In the genomic region with DNA sequence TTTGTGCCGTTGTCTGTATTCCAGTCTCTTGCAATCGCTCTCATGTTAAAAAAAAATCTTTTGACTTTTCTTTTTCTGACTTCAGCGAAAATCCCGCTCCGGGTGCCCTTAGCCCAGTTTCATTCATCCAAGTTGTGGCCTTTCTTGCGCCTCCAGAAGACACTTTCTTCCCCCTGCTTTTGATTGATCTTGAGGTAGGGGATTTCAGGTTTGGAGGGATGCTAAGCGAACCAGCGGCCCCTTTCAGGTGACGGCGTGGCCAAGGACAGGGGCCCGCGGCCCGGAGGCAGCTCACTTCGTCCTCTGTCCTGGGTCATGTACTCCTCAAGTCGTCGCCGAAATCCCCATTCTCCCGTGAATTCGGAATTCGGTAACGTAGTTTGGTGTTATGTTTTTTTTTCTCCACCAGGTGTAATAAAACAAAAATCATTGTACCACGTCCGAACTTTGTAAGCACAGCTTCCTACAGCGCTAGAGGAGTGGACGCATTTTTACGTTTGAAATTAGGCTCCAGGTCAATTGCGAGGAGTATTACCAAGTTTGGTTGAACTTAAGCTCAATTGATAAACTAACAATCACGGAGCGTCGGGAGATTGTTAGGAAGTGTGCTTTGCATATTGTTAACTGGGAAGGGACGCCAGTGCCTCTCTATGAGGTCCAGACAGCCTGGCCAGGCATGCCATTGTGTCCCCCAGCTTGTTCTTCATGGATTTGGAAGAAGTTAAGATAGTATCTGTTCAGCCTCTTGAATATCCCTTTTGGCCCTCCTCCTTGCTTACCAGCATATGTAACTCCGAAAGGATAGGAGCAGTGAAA, we compare ENCODE assay signal across 8 cellular contexts. TPM values are rescaled to one million over a fixed set of nuclear protein-coding genes. Genes with fewer than 3 reads are reported as not detected.
DNase-seq lines count a peak whose midpoint lies in the region; ATAC-seq and TF ChIP-seq lines count a peak whose summit lies in the region.

No MANE protein-coding gene starts in this region.

- peaks cover 8% of the 10 kb centered on the region for H3K27me3 Mint-ChIP-seq in GM23338 (ENCODE audit: insufficient read depth, low read depth, poor library complexity)

- H3K27me3 ChIP-seq in GM23338 (ENCODE audit: insufficient read depth) (peaks cover 15% of the 10 kb centered on the region; the same call in 1 of the 2 replicates), left ventricle myocardium inferior (ENCODE audit: low read depth) (no peaks in the 10 kb centered on the region)

- peaks cover 41% of the 10 kb centered on the region for H4K20me1 ChIP-seq in GM23338 (replicated peaks; ENCODE audit: insufficient read depth)

- no peak for TF ChIP-seq CTCF in 22Rv1 (IDR thresholded peaks at IDR 0.05)
- TF ChIP-seq CTCF in GM23338 (conservative IDR thresholded peaks at IDR 0.05; ENCODE audit: low read depth in 2 of 2) = peak in 1 of 2 experiments; percentile 24; a peak in 1 of 4 replicates
- no peak for TF ChIP-seq CTCF in left ventricle myocardium inferior (IDR thresholded peaks at IDR 0.05; ENCODE audit: borderline replicate concordance)

- H3K27ac Mint-ChIP-seq in GM23338 = peak overlapping the region; percentile 90

- H3K4me3 ChIP-seq in GM23338 = peak overlapping the region; percentile 88
- peak overlapping the region; percentile 86 for H3K4me3 ChIP-seq in left ventricle myocardium inferior
- H3K4me3 ChIP-seq in skeletal muscle cell (ENCODE audit: low read depth, low read length) = peak overlapping the region; percentile 72

- ATAC-seq in GM23338 = peak; percentile 18
- no peak for ATAC-seq in GM18861 (IDR thresholded peaks at IDR 0.05; ENCODE audit: unreplicated experiment)
- no peak for ATAC-seq in HG02970 (IDR thresholded peaks at IDR 0.05; ENCODE audit: low FRiP score, unreplicated experiment)

- DNase-seq in GM23338 (ENCODE audit: low spot score) = peak; percentile 60
- peak; percentile 39 to 41 for DNase-seq in activated T-cell treated with anti-CD3 and anti-CD28 coated beads, Interleukin-2, amount 50 U/mL, for 48 hours
- DNase-seq in left ventricle myocardium inferior = no peak
- no peak for DNase-seq in skeletal muscle cell (ENCODE audit: low read depth)
- DNase-seq in MV-4-11 (lab: John Stamatoyannopoulos, UW) = no peak

- H3K4me1 ChIP-seq in GM23338 (ENCODE audit: insufficient read depth) (peaks cover 32% of the 10 kb centered on the region), left ventricle myocardium inferior (peaks cover 60% of the 10 kb centered on the region)

- H3K36me3 ChIP-seq in GM23338 (ENCODE audit: insufficient read depth) (no peaks in the 10 kb centered on the region; the same call in 1 of the 2 replicates), left ventricle myocardium inferior (no peaks in the 10 kb centered on the region)

- H3K27ac ChIP-seq in 22Rv1 = peak overlapping the region; percentile 88
- no peak overlapping the region for H3K27ac ChIP-seq in GM23338 (ENCODE audit: low read depth)
- peak overlapping the region; percentile 93 for H3K27ac ChIP-seq in left ventricle myocardium inferior (replicated peaks)

- no peak overlapping the region; the same call in 1 of the 2 replicates for H2AFZ ChIP-seq in GM23338

- H3K4me2 ChIP-seq in GM23338 = peak overlapping the region; percentile 96

- H3K79me2 ChIP-seq in GM23338 (replicated peaks; ENCODE audit: insufficient read depth) = peaks cover 54% of the 10 kb centered on the region

- H3K9me3 Mint-ChIP-seq in GM23338 = peaks cover 3% of the 10 kb centered on the region; the same call in 1 of the 3 replicates

- no peaks in the 10 kb centered on the region; the same call in 1 of the 2 replicates for H3F3A ChIP-seq in GM23338 (replicated peaks; ENCODE audit: low read depth)

- H3K9me3 ChIP-seq in left ventricle myocardium inferior (replicated peaks) = no peaks in the 10 kb centered on the region

- peak overlapping the region; percentile 96 for H3K4me3 Mint-ChIP-seq in GM23338

- intact Hi-C loops in left ventricle myocardium inferior (cut with micrococcal nuclease) = no loop called here

- H3K36me3 Mint-ChIP-seq in GM23338 (ENCODE audit: low read depth) = peaks cover 9% of the 10 kb centered on the region; the same call in 2 of the 3 replicates

- peaks cover 31% of the 10 kb centered on the region for H3K4me1 Mint-ChIP-seq in GM23338

- no peaks in the 10 kb centered on the region for H3K9me2 ChIP-seq in GM23338 (ENCODE audit: insufficient read depth)

TF ChIP-seq in GM23338, 12 proteins besides CTCF, POLR2A, EP300 and RAD21:
- no peak for TF ChIP-seq ZNF462 (CRISPR knock-in tag; IDR thresholded peaks at IDR 0.05)
- no peak for TF ChIP-seq POLR2AphosphoS5 (IDR thresholded peaks at IDR 0.05; ENCODE audit: low read depth)
- no peak for TF ChIP-seq ZNF331 (CRISPR knock-in tag; IDR thresholded peaks at IDR 0.05; ENCODE audit: low read depth)
- no peak for TF ChIP-seq JUNB (IDR thresholded peaks at IDR 0.05; ENCODE audit: unreplicated experiment)
- no peak for TF ChIP-seq CREB1 (CRISPR knock-in tag; IDR thresholded peaks at IDR 0.05; ENCODE audit: low read depth)
- TF ChIP-seq EZH2 (IDR thresholded peaks at IDR 0.05; ENCODE audit: low read depth, unreplicated experiment) = no peak
- TF ChIP-seq NANOG (IDR thresholded peaks at IDR 0.05; ENCODE audit: borderline replicate concordance) = no peak
- TF ChIP-seq ETS1 (IDR thresholded peaks at IDR 0.05) = no peak

RNA-seq across cellular contexts. Expression of gene MRPS6, which starts 1.1 kb away (rescaled TPM):
- total RNA-seq in GM23338 (2014; rRNA removed; shearing (Covaris generic)) = 80.5 and 103 TPM in 2 replicates
- polyA plus RNA-seq in GM23338 (2016; fragmentation: Nextera tagmentation; extraction: Ambion mirVana) = 232 and 242 TPM in 2 replicates
- total RNA-seq in left ventricle myocardium inferior = 61.9 TPM

RNA-seq across cellular contexts. Expression of gene SLC5A3, which starts 1.1 kb away (rescaled TPM):
- 31.7 and 32.7 TPM in 2 replicates for total RNA-seq in GM23338 (2014; rRNA removed; shearing (Covaris generic))
- 5.7 and 6.2 TPM in 2 replicates for polyA plus RNA-seq in GM23338 (2016; fragmentation: Nextera tagmentation; extraction: Ambion mirVana)
- total RNA-seq in left ventricle myocardium inferior = 4.7 TPM

Comparison
In these comparisons a context has a peak if more than half of its experiments do, and no peak if none do; other contexts are left out.
1. DNase-seq: peak in GM23338 (single experiment) and activated T-cell treated with anti-CD3 and anti-CD28 coated beads, Interleukin-2, amount 50 U/mL, for 48 hours (2 of 2); none in left ventricle myocardium inferior (single experiment), skeletal muscle cell (single experiment) and MV-4-11 (single experiment).
2. Peak in every context shown above with its lines, with median percentiles within 50 percentile points of each other: H3K4me3 ChIP-seq.